11 cellular contexts compared by ENCODE assay signal in the genomic region with DNA sequence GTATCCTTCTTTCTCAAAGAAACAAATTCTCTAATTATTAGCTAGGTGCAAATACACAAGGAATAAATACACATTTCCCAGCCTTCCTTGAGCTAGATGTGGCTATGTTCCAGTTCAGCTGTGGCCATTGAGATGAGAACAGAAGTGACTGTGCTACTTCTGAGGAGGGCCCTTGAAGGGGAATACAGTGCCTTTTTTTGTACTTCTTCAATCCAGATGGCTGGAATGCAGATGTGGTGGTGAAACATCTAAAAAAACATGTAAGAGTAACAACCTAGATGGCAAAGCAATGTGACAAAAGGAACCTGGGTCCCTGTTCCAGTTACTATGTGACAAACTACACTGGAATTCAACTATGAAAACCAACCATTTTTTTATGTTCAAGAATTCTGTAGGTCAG.
DNase-seq lines count a peak whose midpoint lies in the region; ATAC-seq and TF ChIP-seq lines count a peak whose summit lies in the region.
"Had no signal": no experiment of that assay in that cellular context is flagged by ENCODE, and none has a peak within 500 bp of the region (broad histone marks: within the 10 kb centered on the region; RNA-seq: fewer than 3 reads in every experiment).

No MANE protein-coding gene starts in this region.

- H3F3A ChIP-seq in PC-3 (ENCODE audit: low read length, unreplicated experiment) = no peaks in the 10 kb centered on the region

- H3K9me2 ChIP-seq in PC-3 (replicated peaks; ENCODE audit: low read length) = no peaks in the 10 kb centered on the region
- no peaks in the 10 kb centered on the region for H3K9me2 ChIP-seq in hepatocyte (replicated peaks; ENCODE audit: insufficient read depth)

- no peaks in the 10 kb centered on the region for H3K27me3 ChIP-seq in PC-3 (ENCODE audit: low read length)
- no peaks in the 10 kb centered on the region for H3K27me3 ChIP-seq in hepatocyte
- H3K27me3 ChIP-seq in sigmoid colon = no peaks in the 10 kb centered on the region
- H3K27me3 ChIP-seq: SJCRH30, stomach had no signal

- H2AFZ ChIP-seq in PC-3 (ENCODE audit: low read length) (no peak overlapping the region), hepatocyte (no peak overlapping the region)

- H3K79me2 ChIP-seq in PC-3 (ENCODE audit: low read length) (peaks cover 47% of the 10 kb centered on the region), hepatocyte (peaks cover 78% of the 10 kb centered on the region)

- H3K4me1 ChIP-seq in PC-3 (ENCODE audit: insufficient read depth, low read length) = peaks cover 32% of the 10 kb centered on the region
- peaks cover 23% of the 10 kb centered on the region for H3K4me1 ChIP-seq in hepatocyte (ENCODE audit: insufficient read depth)
- peaks cover 0 to 80% (median 51%) of the 10 kb centered on the region in 4 donors for H3K4me1 ChIP-seq in sigmoid colon

- H3K36me3 ChIP-seq in PC-3 (ENCODE audit: low read depth, low read length) (no peaks in the 10 kb centered on the region), hepatocyte (replicated peaks; ENCODE audit: insufficient read depth, low read depth) (no peaks in the 10 kb centered on the region), sigmoid colon (no peaks in the 10 kb centered on the region)
- H3K36me3 ChIP-seq: SJCRH30, stomach had no signal

- H3K4me2 ChIP-seq in PC-3 (ENCODE audit: low read length) (peak overlapping the region; percentile 4), hepatocyte (no peak overlapping the region)

- CTCF ChIA-PET in PC-3 (lab: Charles Lee) = interaction anchor here (0.8 to 1.6 kb wide), 3 partner anchors 45 to 120 kb away, joined by 4 to 6 read pairs (median 4); no protein-coding TSS in a partner anchor

- intact Hi-C loops in PC-3 (cut with micrococcal nuclease) (no loop called here), sigmoid colon (cut with DNase I) (loop anchor here (5.0 kb wide), 2 partner anchors 46 to 121 kb away; no protein-coding TSS in a partner anchor)

- TF ChIP-seq POLR2A in sigmoid colon (IDR thresholded peaks at IDR 0.05) = no peak

- H4K20me1 ChIP-seq in PC-3 (ENCODE audit: low read length) = no peaks in the 10 kb centered on the region
- H4K20me1 ChIP-seq in hepatocyte (ENCODE audit: insufficient read depth, poor library complexity, severe bottlenecking) = no peaks in the 10 kb centered on the region

- no peak overlapping the region for H3K9ac ChIP-seq in PC-3 (ENCODE audit: low read length)

- DNase-seq in PC-3 (peak; percentile 20), hepatocyte (ENCODE audit: low spot score) (no peak), sigmoid colon (no peak), HUDEP-2 (lab: John Stamatoyannopoulos, UW; ENCODE audit: unreplicated experiment in 76 of 76) (no peak), HuH-7.5 (ENCODE audit: low spot score) (no peak)
- DNase-seq: activated CD4-positive, alpha-beta T cell treated with anti-CD3 and anti-CD28 coated beads, Interleukin-2, amount 10 ng/mL, durations not matched to agents 7 days and 5 days had no signal

- no TSS peak for BruUV-seq in PC-3 (replicated peaks; lab: Mats Ljungman, UMichigan)

- H3K4me3 ChIP-seq in PC-3 (ENCODE audit: low read length) = no peak overlapping the region
- H3K4me3 ChIP-seq in hepatocyte = no peak overlapping the region
- H3K4me3 ChIP-seq in sigmoid colon = no peak overlapping the region
- H3K4me3 ChIP-seq: SJCRH30, stomach had no signal

- ATAC-seq in GM21529 (IDR thresholded peaks at IDR 0.05; ENCODE audit: unreplicated experiment) (peak; percentile 43), PC-3 (no peak), GM21825 (IDR thresholded peaks at IDR 0.05; ENCODE audit: unreplicated experiment) (no peak), GM21576 (IDR thresholded peaks at IDR 0.05; ENCODE audit: unreplicated experiment) (no peak)

- no peak for TF ChIP-seq CTCF in PC-3 (conservative IDR thresholded peaks at IDR 0.05; ENCODE audit: low read depth, low read length)
- TF ChIP-seq CTCF in hepatocyte (IDR thresholded peaks at IDR 0.05; ENCODE audit: poor library complexity) = no peak
- no peak for TF ChIP-seq CTCF in sigmoid colon (IDR thresholded peaks at IDR 0.05)

- no peak for TF ChIP-seq EP300 in sigmoid colon (IDR thresholded peaks at IDR 0.05)

- H3K9me3 ChIP-seq in PC-3 (ENCODE audit: low read length) (no peaks in the 10 kb centered on the region), hepatocyte (ENCODE audit: low read depth) (no peaks in the 10 kb centered on the region), sigmoid colon (no peaks in the 10 kb centered on the region)
- H3K9me3 ChIP-seq: SJCRH30, stomach had no signal

- POLR2A ChIA-PET in PC-3 (lab: Charles Lee; ENCODE audit: unreplicated experiment) = no interaction called here

- H3K27ac ChIP-seq in PC-3 (ENCODE audit: low read length) (no peak overlapping the region), hepatocyte (peak overlapping the region; percentile 67), sigmoid colon (peak overlapping the region; percentile 24 to 68 (median 48))
